ENCODE assay signal across 1 cellular context in the genomic region with DNA sequence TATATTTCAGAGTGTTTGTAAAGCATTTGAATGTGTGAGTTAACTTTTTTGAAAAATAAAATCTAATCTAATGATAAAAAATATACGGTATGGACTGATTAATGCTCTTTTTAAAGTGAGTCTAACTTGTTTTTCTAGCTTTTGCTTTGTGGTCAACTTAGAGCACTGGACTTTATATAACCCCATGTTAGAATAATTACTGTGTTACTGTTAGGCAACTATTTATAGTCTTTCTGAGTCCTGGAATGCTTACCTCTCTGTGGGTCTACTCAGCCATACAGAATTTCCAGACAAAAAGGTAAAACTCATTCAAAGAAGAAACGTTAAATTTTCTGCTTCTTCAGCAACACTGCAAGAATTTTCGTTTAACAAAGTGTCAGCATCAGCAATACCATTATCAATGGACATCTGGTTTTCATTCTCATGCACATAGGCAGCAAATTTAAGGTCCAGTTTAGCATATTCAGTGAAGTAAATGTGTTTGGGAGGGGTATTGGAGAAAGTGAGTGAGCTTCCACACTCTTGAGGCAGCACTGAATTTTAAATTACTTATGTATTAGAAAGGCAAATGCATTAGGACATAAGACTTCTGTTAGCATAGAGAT.
TF ChIP-seq lines count a peak whose summit lies in the region.

No MANE protein-coding gene starts in this region.

TF ChIP-seq in WTC11, 78 proteins besides CTCF, POLR2A, EP300 and RAD21 (continued from another document):
- TF ChIP-seq, protein P1, sequence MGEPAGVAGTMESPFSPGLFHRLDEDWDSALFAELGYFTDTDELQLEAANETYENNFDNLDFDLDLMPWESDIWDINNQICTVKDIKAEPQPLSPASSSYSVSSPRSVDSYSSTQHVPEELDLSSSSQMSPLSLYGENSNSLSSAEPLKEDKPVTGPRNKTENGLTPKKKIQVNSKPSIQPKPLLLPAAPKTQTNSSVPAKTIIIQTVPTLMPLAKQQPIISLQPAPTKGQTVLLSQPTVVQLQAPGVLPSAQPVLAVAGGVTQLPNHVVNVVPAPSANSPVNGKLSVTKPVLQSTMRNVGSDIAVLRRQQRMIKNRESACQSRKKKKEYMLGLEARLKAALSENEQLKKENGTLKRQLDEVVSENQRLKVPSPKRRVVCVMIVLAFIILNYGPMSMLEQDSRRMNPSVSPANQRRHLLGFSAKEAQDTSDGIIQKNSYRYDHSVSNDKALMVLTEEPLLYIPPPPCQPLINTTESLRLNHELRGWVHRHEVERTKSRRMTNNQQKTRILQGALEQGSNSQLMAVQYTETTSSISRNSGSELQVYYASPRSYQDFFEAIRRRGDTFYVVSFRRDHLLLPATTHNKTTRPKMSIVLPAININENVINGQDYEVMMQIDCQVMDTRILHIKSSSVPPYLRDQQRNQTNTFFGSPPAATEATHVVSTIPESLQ (CRISPR knock-in tag; IDR thresholded peaks at IDR 0.05): no peak
